In genomic region chrX:31487946-31488345, GRCh38 we compare ENCODE assay signal across 27 cellular contexts.
"Had no signal": no experiment of that assay in that cellular context is flagged by ENCODE, and none has a peak within 500 bp of the region (broad histone marks: within the 10 kb centered on the region; RNA-seq: fewer than 3 reads in every experiment).

No MANE protein-coding gene starts in this region.

- H3K9me3 ChIP-seq: ovary, psoas muscle, stomach, thoracic aorta, thyroid gland, tibial nerve, upper lobe of left lung, vagina had no signal

- H3K36me3 Mint-ChIP-seq: natural killer cell; stimulated activated effector memory CD8-positive, alpha-beta T cell treated with anti-CD3 and anti-CD28 coated beads, Interleukin-12 subunit alpha, Interleukin-12 subunit beta, amount 100 ng/mL, for 72 hours; stimulated activated naive B cell treated with anti-CD40 and anti-IgM and Interleukin-4, amounts not matched to agents 10 μg/mL and 1 μg/mL and 100 μg/mL, for 72 hours had no signal

- H3K79me2 ChIP-seq: parathyroid adenoma had no signal

- H3K9me3 Mint-ChIP-seq: stimulated activated naive B cell treated with anti-CD40 and anti-IgM and Interleukin-4, amounts not matched to agents 10 μg/mL and 1 μg/mL and 100 μg/mL, for 72 hours; stimulated activated naive CD8-positive, alpha-beta T cell treated with anti-CD3 and anti-CD28 coated beads, Interleukin-15, Interleukin-2, amounts not matched to agents 100 ng/mL and 50 ng/mL, for 24 hours had no signal

- H3K27me3 ChIP-seq: neural progenitor cell, ovary, stomach, thyroid gland, tibial nerve, upper lobe of left lung, vagina had no signal

- H3K27ac ChIP-seq: neural progenitor cell, ovary, parathyroid adenoma, psoas muscle, stomach, thoracic aorta, thyroid gland, upper lobe of left lung, vagina had no signal

- H3K4me3 Mint-ChIP-seq: natural killer cell; nephron; neural progenitor cell; stimulated activated effector memory CD8-positive, alpha-beta T cell treated with anti-CD3 and anti-CD28 coated beads, Interleukin-12 subunit alpha, Interleukin-12 subunit beta, amount 100 ng/mL, for 72 hours; stimulated activated naive B cell treated with anti-CD40 and anti-IgM and Interleukin-4, amounts not matched to agents 10 μg/mL and 1 μg/mL and 100 μg/mL, for 72 hours; stimulated activated naive CD8-positive, alpha-beta T cell treated with anti-CD3 and anti-CD28 coated beads, Interleukin-15, Interleukin-2, amounts not matched to agents 100 ng/mL and 50 ng/mL, for 24 hours had no signal

- H3K4me1 ChIP-seq: neural progenitor cell, parathyroid adenoma, psoas muscle, stomach, thyroid gland, tibial nerve, upper lobe of left lung, vagina had no signal

- H3K4me3 ChIP-seq: neural progenitor cell, ovary, psoas muscle, stomach, thoracic aorta, thyroid gland, tibial nerve, upper lobe of left lung, vagina had no signal

- H3K27me3 Mint-ChIP-seq: progenitor cell of endocrine pancreas; stimulated activated naive B cell treated with anti-CD40 and anti-IgM and Interleukin-4, amounts not matched to agents 10 μg/mL and 1 μg/mL and 100 μg/mL, for 72 hours; stimulated activated naive CD8-positive, alpha-beta T cell treated with anti-CD3 and anti-CD28 coated beads, Interleukin-15, Interleukin-2, amounts not matched to agents 100 ng/mL and 50 ng/mL, for 24 hours had no signal

- H3K27ac Mint-ChIP-seq: natural killer cell; neural progenitor cell; progenitor cell of endocrine pancreas; stimulated activated effector memory CD8-positive, alpha-beta T cell treated with anti-CD3 and anti-CD28 coated beads, Interleukin-12 subunit alpha, Interleukin-12 subunit beta, amount 100 ng/mL, for 72 hours; stimulated activated naive B cell treated with anti-CD40 and anti-IgM and Interleukin-4, amounts not matched to agents 10 μg/mL and 1 μg/mL and 100 μg/mL, for 72 hours; stimulated activated naive CD8-positive, alpha-beta T cell treated with anti-CD3 and anti-CD28 coated beads, Interleukin-15, Interleukin-2, amounts not matched to agents 100 ng/mL and 50 ng/mL, for 24 hours had no signal

- H2AFZ ChIP-seq: neural progenitor cell, parathyroid adenoma had no signal

- ATAC-seq: natural killer cell; psoas muscle; right cardiac atrium; sciatic nerve; stimulated activated effector memory CD8-positive, alpha-beta T cell treated with anti-CD3 and anti-CD28 coated beads, Interleukin-12 subunit alpha, Interleukin-12 subunit beta, amount 100 ng/mL, for 72 hours; stimulated activated naive B cell treated with anti-CD40 and anti-IgM and Interleukin-4, amounts not matched to agents 10 μg/mL and 1 μg/mL and 100 μg/mL, for 72 hours had no signal

- H3K9ac ChIP-seq: neural progenitor cell, parathyroid adenoma had no signal

- H3K4me2 ChIP-seq: neural progenitor cell had no signal

- H3K36me3 ChIP-seq: neural progenitor cell, ovary, stomach, thoracic aorta, thyroid gland, tibial nerve, upper lobe of left lung, vagina had no signal

- H3K4me1 Mint-ChIP-seq: natural killer cell; neural progenitor cell; stimulated activated effector memory CD8-positive, alpha-beta T cell treated with anti-CD3 and anti-CD28 coated beads, Interleukin-12 subunit alpha, Interleukin-12 subunit beta, amount 100 ng/mL, for 72 hours; stimulated activated naive B cell treated with anti-CD40 and anti-IgM and Interleukin-4, amounts not matched to agents 10 μg/mL and 1 μg/mL and 100 μg/mL, for 72 hours had no signal

- DNase-seq: natural killer cell; occipital lobe; ovary; posterior cingulate gyrus; psoas muscle; right cardiac atrium; small intestine; stimulated activated CD4-positive, alpha-beta T cell treated with anti-CD3 and anti-CD28 coated beads, Interleukin-15, amount 100 ng/mL, for 24 hours; stimulated activated CD4-positive, alpha-beta T cell treated with anti-CD3 and anti-CD28 coated beads, Interleukin-2, amount 100 ng/mL, for 24 hours; stimulated activated CD4-positive, alpha-beta T cell treated with anti-CD3 and anti-CD28 coated beads, Interleukin-2, amount 100 ng/mL, for 48 hours; stimulated activated CD4-positive, alpha-beta T cell treated with anti-CD3 and anti-CD28 coated beads, Interleukin-4, amount 100 ng/mL, for 24 hours; stimulated activated naive B cell treated with anti-CD40 and anti-IgM and Interleukin-4, amounts not matched to agents 10 μg/mL and 1 μg/mL and 100 μg/mL, for 72 hours; stimulated activated naive CD4-positive, alpha-beta T cell treated with Interleukin-2 at 50 U/mL for 16 hours; stomach; thyroid gland; trophoblast cell; upper lobe of left lung had no signal
